18 cellular contexts compared by ENCODE assay signal in genomic region chr22:36413022-36413770, GRCh38. TPM values are rescaled to one million over a fixed set of nuclear protein-coding genes. Genes with fewer than 3 reads are reported as not detected.
DNase-seq lines count a peak whose midpoint lies in the region; ATAC-seq, FAIRE-seq and TF ChIP-seq lines count a peak whose summit lies in the region.
"Had no signal": no experiment of that assay in that cellular context is flagged by ENCODE, and none has a peak within 500 bp of the region (broad histone marks: within the 10 kb centered on the region; RNA-seq: fewer than 3 reads in every experiment).

No MANE protein-coding gene starts in this region.

- TF ChIP-seq POLR2A in GM12891 (IDR thresholded peaks at IDR 0.05; ENCODE audit: low read depth, low read length), result no peak

- H3K27ac Mint-ChIP-seq in activated T-cell treated with anti-CD3 and anti-CD28 coated beads, Interleukin-2, amount 50 U/mL, for 72 hours, result no peak overlapping the region
- H3K27ac Mint-ChIP-seq: T-helper 1 cell treated with Interleukin-12 subunit alpha and Interleukin-12 subunit beta and Interleukin-4 antibody, amounts not matched to agents 30 μg/mL and 1 μg/mL, for 36 hours had no signal

- no peaks in the 10 kb centered on the region for H3K9me3 Mint-ChIP-seq in activated T-cell treated with anti-CD3 and anti-CD28 coated beads, Interleukin-2, amount 50 U/mL, for 72 hours
- H3K9me3 Mint-ChIP-seq: T-helper 1 cell treated with Interleukin-12 subunit alpha and Interleukin-12 subunit beta and Interleukin-4 antibody, amounts not matched to agents 30 μg/mL and 1 μg/mL, for 36 hours had no signal

- ATAC-seq in activated T-cell treated with anti-CD3 and anti-CD28 coated beads, Interleukin-2, amount 50 U/mL, for 72 hours (replicated peaks in 1 of 2), result no peak
- ATAC-seq: upper lobe of right lung had no signal

- peaks cover 39% of the 10 kb centered on the region for H3K4me1 Mint-ChIP-seq in activated T-cell treated with anti-CD3 and anti-CD28 coated beads, Interleukin-2, amount 50 U/mL, for 72 hours (ENCODE audit: low read depth)

- in situ Hi-C loops in Caki2 (cut with HindIII; ENCODE audit: low pct_unique_long_range_greater_than_20kb, low sequenced_read_pairs), result no loop called here

- peak; percentile 5 for FAIRE-seq in GM12891 (lab: Jason Lieb, UNC)
- FAIRE-seq: GM18507 had no signal

- no peaks in the 10 kb centered on the region for H3K27me3 Mint-ChIP-seq in activated T-cell treated with anti-CD3 and anti-CD28 coated beads, Interleukin-2, amount 50 U/mL, for 72 hours (ENCODE audit: low read depth)

- no peak overlapping the region for H3K4me3 Mint-ChIP-seq in activated T-cell treated with anti-CD3 and anti-CD28 coated beads, Interleukin-2, amount 50 U/mL, for 72 hours
- H3K4me3 Mint-ChIP-seq: T-helper 1 cell treated with Interleukin-12 subunit alpha and Interleukin-12 subunit beta and Interleukin-4 antibody, amounts not matched to agents 30 μg/mL and 1 μg/mL, for 36 hours had no signal

- DNase-seq in Caki2 (ENCODE audit: low read depth) (peak; percentile 33), GM12891 (ENCODE audit: insufficient read length, low spot score) (no peak), RKO (ENCODE audit: low spot score) (peak; percentile 30), kidney tubule cell (ENCODE audit: low spot score) (peak; percentile 73), SK-N-DZ (ENCODE audit: low spot score) (no peak), dedifferentiated amniotic fluid mesenchymal stem cell (ENCODE audit: extremely low spot score) (no peak)
- no peak for DNase-seq in activated T-cell treated with anti-CD3 and anti-CD28 coated beads, Interleukin-2, amount 50 U/mL, for 72 hours
- DNase-seq in activated CD4-positive, CD25-positive, alpha-beta regulatory T cell (lab: John Stamatoyannopoulos, UW), result no peak
- DNase-seq: activated CD4-positive, CD25-positive, alpha-beta regulatory T cell treated with anti-CD3 and anti-CD28 coated beads, Interleukin-2, amount 50 U/mL, for 72 hours; GF-D8; KG1; left cardiac atrium; NCI-H345; OCI-M1; stimulated activated CD4-positive, alpha-beta T cell treated with anti-CD3 and anti-CD28 coated beads, Interleukin-4, amount 100 ng/mL, for 1 hour; upper lobe of right lung had no signal

- no peaks in the 10 kb centered on the region for H3K36me3 Mint-ChIP-seq in activated T-cell treated with anti-CD3 and anti-CD28 coated beads, Interleukin-2, amount 50 U/mL, for 72 hours (ENCODE audit: insufficient read depth in 2 of 2)

TF ChIP-seq in GM12891, 5 proteins besides CTCF, POLR2A, EP300 and RAD21:
- no peak for TF ChIP-seq PAX5 (IDR thresholded peaks at IDR 0.05; ENCODE audit: insufficient read depth, low read length, severe bottlenecking)
- TF ChIP-seq TAF1 (IDR thresholded peaks at IDR 0.05; ENCODE audit: low read depth, low read length), result no peak
- no peak for TF ChIP-seq SPI1 (IDR thresholded peaks at IDR 0.05; ENCODE audit: low read depth, low read length)
- TF ChIP-seq POU2F2 (IDR thresholded peaks at IDR 0.05; ENCODE audit: low read depth, low read length), result no peak
- no peak for TF ChIP-seq POLR2AphosphoS5 (IDR thresholded peaks at IDR 0.05; ENCODE audit: low read depth, low read length)

RNA-seq across cellular contexts. Expression of gene MYH9, which starts 25.4 kb away (rescaled TPM):
- total RNA-seq in Caki2 (2014; rRNA removed; shearing (Covaris generic); ENCODE audit: low replicate concordance), result 412 and 414 TPM in 2 replicates
- polyA plus RNA-seq in GM12891 (2012; ENCODE audit: low read depth, missing spikeins), result 164 TPM
- 23.5 and 30.9 TPM in 2 replicates for polyA plus RNA-seq in SK-N-DZ (2014; cell fraction: cytosol; rRNA removed)
- 19.9 and 23.2 TPM in 2 replicates for polyA plus RNA-seq in SK-N-DZ (2014; cell fraction: nucleus; rRNA removed)
- total RNA-seq in activated T-cell treated with anti-CD3 and anti-CD28 coated beads, Interleukin-2, amount 50 U/mL, for 72 hours, result 100 to 1,000 TPM; 529 to 662 TPM

Comparison
In these comparisons a context has a peak if more than half of its experiments do, and no peak if none do; other contexts are left out.
1. DNase-seq: peak in Caki2 (single experiment), RKO (single experiment) and kidney tubule cell (single experiment); none in GM12891 (single experiment), SK-N-DZ (single experiment), activated T-cell treated with anti-CD3 and anti-CD28 coated beads, Interleukin-2, amount 50 U/mL, for 72 hours (0 of 2), dedifferentiated amniotic fluid mesenchymal stem cell (single experiment) and activated CD4-positive, CD25-positive, alpha-beta regulatory T cell (0 of 4).